11 cellular contexts compared by ENCODE assay signal in genomic region chr16:48556210-48556912, GRCh38. TPM values are rescaled to one million over a fixed set of nuclear protein-coding genes. Genes with fewer than 3 reads are reported as not detected.
DNase-seq lines count a peak whose midpoint lies in the region; ATAC-seq and TF ChIP-seq lines count a peak whose summit lies in the region.
"Had no signal": no experiment of that assay in that cellular context is flagged by ENCODE, and none has a peak within 500 bp of the region (broad histone marks: within the 10 kb centered on the region; RNA-seq: fewer than 3 reads in every experiment).

No MANE protein-coding gene starts in this region.

- H3K27me3 Mint-ChIP-seq in type B pancreatic cell, result no peaks in the 10 kb centered on the region
- H3K27me3 Mint-ChIP-seq: progenitor cell of endocrine pancreas had no signal

- peaks cover 46% of the 10 kb centered on the region for H3K36me3 Mint-ChIP-seq in type B pancreatic cell

- no peaks in the 10 kb centered on the region for H3K9me3 ChIP-seq in cardiac muscle cell (ENCODE audit: low read depth)
- no peaks in the 10 kb centered on the region for H3K9me3 ChIP-seq in heart left ventricle
- H3K9me3 ChIP-seq: upper lobe of right lung had no signal

- TF ChIP-seq CTCF in cardiac muscle cell (IDR thresholded peaks at IDR 0.05; ENCODE audit: low read depth, low read length) (no peak), heart left ventricle (IDR thresholded peaks at IDR 0.05) (no peak), foreskin keratinocyte (conservative IDR thresholded peaks at IDR 0.05) (no peak), type B pancreatic cell (conservative IDR thresholded peaks at IDR 0.05) (no peak)

- H3K4me3 ChIP-seq in cardiac muscle cell, result no peak overlapping the region
- H3K4me3 ChIP-seq in heart left ventricle, result no peak overlapping the region
- H3K4me3 ChIP-seq: upper lobe of right lung had no signal

- H3K4me1 ChIP-seq in cardiac muscle cell (ENCODE audit: low read depth) (peaks cover 38% of the 10 kb centered on the region), heart left ventricle (peaks cover 13 to 95% (median 71%) of the 10 kb centered on the region in 12 donors), foreskin keratinocyte (peaks cover 20% of the 10 kb centered on the region)

- H3K4me1 Mint-ChIP-seq in type B pancreatic cell (ENCODE audit: unreplicated experiment), result peaks cover 41% of the 10 kb centered on the region

- 84 to 89% (median 87%) methylated on average over 3 of the region's 3 CpGs for WGBS in heart left ventricle, 4 donors

- H3K36me3 ChIP-seq in cardiac muscle cell (peaks cover 11% of the 10 kb centered on the region), heart left ventricle (peaks cover 0 to 44% (median 24%) of the 10 kb centered on the region in 9 donors)

- ATAC-seq in heart left ventricle (no peak), HG03039 (IDR thresholded peaks at IDR 0.05; ENCODE audit: unreplicated experiment) (peak; percentile 22), foreskin keratinocyte (no peak), GM21737 (IDR thresholded peaks at IDR 0.05; ENCODE audit: unreplicated experiment) (no peak), GM18873 (IDR thresholded peaks at IDR 0.05; ENCODE audit: low FRiP score, unreplicated experiment) (no peak)

- peak overlapping the region; percentile 53 for H3K27ac ChIP-seq in cardiac muscle cell
- peak overlapping the region in 1 of 12 donors; percentile 79 for H3K27ac ChIP-seq in heart left ventricle
- peak overlapping the region; percentile 34 for H3K27ac ChIP-seq in foreskin keratinocyte
- H3K27ac ChIP-seq: upper lobe of right lung had no signal

- no peak overlapping the region for H3K4me3 Mint-ChIP-seq in type B pancreatic cell

- DNase-seq in cardiac muscle cell (ENCODE audit: low read depth in 1 of 2, low spot score in 1 of 2) (no peak), heart left ventricle (no peak), foreskin keratinocyte (no peak), type B pancreatic cell (ENCODE audit: extremely low spot score, unreplicated experiment) (no peak), HuH-7 (ENCODE audit: low spot score) (no peak)
- DNase-seq: caudate nucleus, upper lobe of right lung had no signal

- H3K27ac Mint-ChIP-seq in type B pancreatic cell, result peak overlapping the region; percentile 32
- H3K27ac Mint-ChIP-seq: progenitor cell of endocrine pancreas had no signal

- intact Hi-C loops in heart left ventricle (cut with DNase I), result loop anchor here in 5 of 10 donors (5.0 to 10.0 kb wide), 3 partner anchors 48 to 56 kb away; partner anchors contain the start of gene N4BP1 (in 1 of the 5)

- H3K27me3 ChIP-seq in cardiac muscle cell (no peaks in the 10 kb centered on the region), heart left ventricle (no peaks in the 10 kb centered on the region), foreskin keratinocyte (no peaks in the 10 kb centered on the region)
- H3K27me3 ChIP-seq: upper lobe of right lung had no signal

- H3K9me3 Mint-ChIP-seq in type B pancreatic cell, result no peaks in the 10 kb centered on the region

- TF ChIP-seq POLR2A in heart left ventricle (IDR thresholded peaks at IDR 0.05), result no peak

RNA-seq across cellular contexts. Expression of gene N4BP1, which starts 53.6 kb away (rescaled TPM):
- total RNA-seq in cardiac muscle cell (9.7 and 10.5 TPM in 2 replicates), heart left ventricle (10 to 100 TPM; 14.9 to 28.7 (median 20.8) TPM), foreskin keratinocyte (62.6 and 73.0 TPM in 2 replicates), type B pancreatic cell (ENCODE audit: low replicate concordance) (39.4 and 47.2 TPM in 2 replicates)
- polyA plus RNA-seq in cardiac muscle cell (18.3 and 26.2 TPM in 2 replicates), heart left ventricle (1 to 10 TPM; 5.4 to 9.7 TPM), foreskin keratinocyte (41.3 and 42.9 TPM in 2 replicates)
